In genomic region chr12:105665366-105665765, GRCh38 we compare ENCODE assay signal across 31 cellular contexts.
A peak's percentile ranks its signal among the peaks of the same experiment; 100 is the strongest.
DNase-seq lines count a peak whose midpoint lies in the region; TF ChIP-seq lines count a peak whose summit lies in the region.
"Had no signal": no experiment of that assay in that cellular context is flagged by ENCODE, and none has a peak within 500 bp of the region (broad histone marks: within the 10 kb centered on the region; RNA-seq: fewer than 3 reads in every experiment).

No MANE protein-coding gene starts in this region.

- peak; percentile 74 for DNase-seq in esophagus muscularis mucosa (ENCODE audit: extremely low spot score)
- DNase-seq in neural progenitor cell (ENCODE audit: low spot score): no peak
- DNase-seq in stimulated activated CD4-positive, alpha-beta T cell treated with anti-CD3 and anti-CD28 coated beads, Interleukin-4, amount 100 ng/mL, for 24 hours: no peak
- no peak for DNase-seq in retina
- DNase-seq: 8988T; ACHN; AML-193; BE2C; C1 segment of cervical spinal cord; Caco-2; Calu3; CD4-positive, alpha-beta memory T cell; CD4-positive, alpha-beta T cell; CD4-positive, CD25-positive, alpha-beta regulatory T cell; CD8-positive, alpha-beta memory T cell; CD8-positive, alpha-beta T cell; COR-L47; DMS 273 treated with DMSO at 0.1 percent for 48 hours; DMS153; DMS53; DMS79; DMS79 treated with DMSO at 0.1 percent for 48 hours; DND-41; EL had no signal

- H3K4me1 ChIP-seq in esophagus muscularis mucosa (peaks cover 0 to 2% (median under 1%) of the 10 kb centered on the region in 4 donors), neural progenitor cell (no peaks in the 10 kb centered on the region)
- H3K4me1 ChIP-seq: A549; BE2C; BLaER1 treated with 17β-estradiol and CSF1 and Interleukin-3, amounts not matched to agents 10 nM and 100 nM; Caco-2 had no signal

- TF ChIP-seq POLR2A in esophagus muscularis mucosa (IDR thresholded peaks at IDR 0.05; ENCODE audit: low read depth): no peak

- 93% methylated on average over 5 of the region's 5 CpGs for WGBS in esophagus muscularis mucosa

- no peaks in the 10 kb centered on the region for H3F3A ChIP-seq in neural progenitor cell (ENCODE audit: low read depth)

- TF ChIP-seq CTCF in esophagus muscularis mucosa (IDR thresholded peaks at IDR 0.05) (no peak), neural progenitor cell (IDR thresholded peaks at IDR 0.05) (no peak)

- no peak overlapping the region for H2AFZ ChIP-seq in neural progenitor cell (replicated peaks)

- no peak overlapping the region for H3K4me2 ChIP-seq in neural progenitor cell
- H3K4me2 ChIP-seq: A549; BLaER1; BLaER1 treated with 17β-estradiol and CSF1 and Interleukin-3, amounts not matched to agents 10 nM and 100 nM had no signal

- H3K27ac Mint-ChIP-seq in neural progenitor cell: peak overlapping the region; percentile 31
- H3K27ac Mint-ChIP-seq: B cell; CD14-positive monocyte; CD4-positive, alpha-beta memory T cell; CD4-positive, alpha-beta T cell; CD4-positive, CD25-positive, alpha-beta regulatory T cell; CD8-positive, alpha-beta memory T cell; CD8-positive, alpha-beta T cell had no signal

- H3K4me3 ChIP-seq in esophagus muscularis mucosa (no peak overlapping the region), neural progenitor cell (no peak overlapping the region)
- H3K4me3 ChIP-seq: A549; BLaER1; BLaER1 treated with 17β-estradiol and CSF1 and Interleukin-3, amounts not matched to agents 10 nM and 100 nM had no signal

- no peaks in the 10 kb centered on the region for H3K36me3 ChIP-seq in esophagus muscularis mucosa
- H3K36me3 ChIP-seq in neural progenitor cell: no peaks in the 10 kb centered on the region
- H3K36me3 ChIP-seq: BE2C; BLaER1; BLaER1 treated with 17β-estradiol and CSF1 and Interleukin-3, amounts not matched to agents 10 nM and 100 nM had no signal

- no peaks in the 10 kb centered on the region for H3K27me3 Mint-ChIP-seq in neural progenitor cell (ENCODE audit: insufficient read depth, low read depth)
- H3K27me3 Mint-ChIP-seq: CD4-positive, alpha-beta T cell; CD4-positive, CD25-positive, alpha-beta regulatory T cell had no signal

- peaks cover 4% of the 10 kb centered on the region for H3K4me1 Mint-ChIP-seq in neural progenitor cell
- H3K4me1 Mint-ChIP-seq: B cell; CD14-positive monocyte; CD4-positive, alpha-beta memory T cell; CD4-positive, CD25-positive, alpha-beta regulatory T cell; CD8-positive, alpha-beta memory T cell had no signal

- no peaks in the 10 kb centered on the region for H4K20me1 ChIP-seq in neural progenitor cell (ENCODE audit: low read depth)
- H4K20me1 ChIP-seq: BLaER1; BLaER1 treated with 17β-estradiol and CSF1 and Interleukin-3, amounts not matched to agents 10 nM and 100 nM had no signal

- H3K9me3 Mint-ChIP-seq in neural progenitor cell: peaks cover 4% of the 10 kb centered on the region
- H3K9me3 Mint-ChIP-seq: CD4-positive, alpha-beta T cell; CD8-positive, alpha-beta memory T cell; CD8-positive, alpha-beta T cell had no signal

- H3K9ac ChIP-seq in neural progenitor cell: no peak overlapping the region
- H3K9ac ChIP-seq: BLaER1; BLaER1 treated with 17β-estradiol and CSF1 and Interleukin-3, amounts not matched to agents 10 nM and 100 nM had no signal

- no peak for TF ChIP-seq EP300 in esophagus muscularis mucosa (IDR thresholded peaks at IDR 0.05)

- intact Hi-C loops in esophagus muscularis mucosa (cut with DNase I): no loop called here

- no peaks in the 10 kb centered on the region for H3K9me3 ChIP-seq in esophagus muscularis mucosa
- no peaks in the 10 kb centered on the region for H3K9me3 ChIP-seq in neural progenitor cell (ENCODE audit: low read depth)
- H3K9me3 ChIP-seq: A549, BE2C, Caco-2 had no signal

- H3K36me3 Mint-ChIP-seq in neural progenitor cell: no peaks in the 10 kb centered on the region
- H3K36me3 Mint-ChIP-seq: CD14-positive monocyte; CD4-positive, alpha-beta memory T cell; CD4-positive, CD25-positive, alpha-beta regulatory T cell; CD8-positive, alpha-beta memory T cell; CD8-positive, alpha-beta T cell had no signal

- no peak overlapping the region for H3K4me3 Mint-ChIP-seq in neural progenitor cell
- H3K4me3 Mint-ChIP-seq: B cell; CD14-positive monocyte; CD4-positive, alpha-beta memory T cell; CD4-positive, alpha-beta T cell; CD4-positive, CD25-positive, alpha-beta regulatory T cell; CD8-positive, alpha-beta memory T cell; CD8-positive, alpha-beta T cell had no signal

- no peaks in the 10 kb centered on the region for H3K79me2 ChIP-seq in neural progenitor cell (ENCODE audit: low read depth)

- no peaks in the 10 kb centered on the region for H3K27me3 ChIP-seq in esophagus muscularis mucosa
- no peaks in the 10 kb centered on the region for H3K27me3 ChIP-seq in neural progenitor cell
- H3K27me3 ChIP-seq: BE2C; BLaER1; BLaER1 treated with 17β-estradiol and CSF1 and Interleukin-3, amounts not matched to agents 10 nM and 100 nM had no signal

- H3K27ac ChIP-seq in esophagus muscularis mucosa (replicated peaks in 1 of 4) (no peak overlapping the region), neural progenitor cell (no peak overlapping the region)
- H3K27ac ChIP-seq: 22Rv1; A549; BLaER1; BLaER1 treated with 17β-estradiol and CSF1 and Interleukin-3, amounts not matched to agents 10 nM and 100 nM; C4-2B had no signal
